Comparison of ENCODE assay signal across 18 cellular contexts in the genomic region with DNA sequence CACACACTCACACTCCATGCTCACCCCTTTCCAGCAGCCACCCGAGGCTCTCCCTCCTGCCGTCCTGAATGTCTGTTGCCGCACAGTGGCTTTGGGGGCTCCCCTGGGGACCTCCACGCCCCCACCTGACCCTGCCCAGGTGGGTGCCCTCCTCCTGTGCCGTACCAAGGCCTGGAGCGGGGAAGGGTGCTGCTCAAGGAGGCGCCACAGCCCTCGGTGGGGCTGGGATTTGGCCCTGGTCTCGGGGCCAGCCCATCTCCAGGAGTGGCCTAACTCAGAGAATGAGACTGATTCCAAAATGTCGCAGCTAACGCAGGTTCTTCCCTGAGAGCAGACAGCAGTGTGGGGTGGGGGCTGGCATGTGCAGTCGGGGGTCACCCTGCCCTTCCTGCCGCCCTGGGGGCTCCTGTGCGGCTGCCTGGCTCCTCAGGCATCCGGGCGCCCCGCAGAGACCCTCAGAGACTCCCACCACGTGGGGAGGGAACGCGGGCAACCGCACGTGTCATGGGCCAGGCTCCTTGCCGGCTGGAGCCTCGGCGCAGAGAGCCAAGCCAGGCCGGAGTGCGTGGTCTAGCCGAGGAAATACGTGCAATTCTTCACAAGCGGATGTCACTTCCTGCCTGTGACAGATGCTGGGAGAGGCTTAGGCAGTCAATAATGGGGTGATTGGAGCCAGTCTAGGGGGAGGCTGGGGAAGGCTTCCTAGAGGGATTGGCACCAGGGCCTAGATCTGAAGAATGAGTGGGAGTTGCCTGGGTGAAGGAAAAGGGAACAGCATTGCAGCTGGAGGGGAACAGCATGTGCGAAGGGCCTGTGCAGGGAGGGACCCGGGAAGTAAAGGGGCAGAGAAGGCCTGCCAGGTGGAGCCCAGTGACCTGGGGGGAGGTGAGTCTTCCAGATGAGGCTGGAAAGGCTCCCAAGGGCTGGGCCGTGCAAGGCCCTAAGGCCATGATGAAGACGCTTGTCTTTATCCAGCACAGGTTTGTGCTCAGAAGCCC. TPM values are rescaled to one million over a fixed set of nuclear protein-coding genes. Genes with fewer than 3 reads are reported as not detected.
DNase-seq lines count a peak whose midpoint lies in the region; ATAC-seq, FAIRE-seq and TF ChIP-seq lines count a peak whose summit lies in the region.
"Had no signal": no experiment of that assay in that cellular context is flagged by ENCODE, and none has a peak within 500 bp of the region (broad histone marks: within the 10 kb centered on the region; RNA-seq: fewer than 3 reads in every experiment).

No MANE protein-coding gene starts in this region.

- H3K36me3 Mint-ChIP-seq in activated CD4-positive, alpha-beta T cell treated with anti-CD3 and anti-CD28 coated beads, Interleukin-2, amount 10 ng/mL, durations not matched to agents 24 days and 14 days (ENCODE audit: low read depth) = peaks cover 4% of the 10 kb centered on the region
- H3K36me3 Mint-ChIP-seq in astrocyte (ENCODE audit: low read depth, unreplicated experiment) = no peaks in the 10 kb centered on the region

- no peaks in the 10 kb centered on the region for H4K20me1 ChIP-seq in astrocyte (ENCODE audit: insufficient read depth, low read length)

- H3K27me3 Mint-ChIP-seq in activated CD4-positive, alpha-beta T cell treated with anti-CD3 and anti-CD28 coated beads, Interleukin-2, amount 10 ng/mL, durations not matched to agents 24 days and 14 days = no peaks in the 10 kb centered on the region
- peaks cover 7% of the 10 kb centered on the region for H3K27me3 Mint-ChIP-seq in astrocyte (ENCODE audit: low read depth, unreplicated experiment)

- no peak for FAIRE-seq in astrocyte (lab: Jason Lieb, UNC)
- FAIRE-seq: islet of Langerhans had no signal

- peak; percentile 59 for ATAC-seq in left ventricle myocardium superior

- H3K4me1 Mint-ChIP-seq in activated CD4-positive, alpha-beta T cell treated with anti-CD3 and anti-CD28 coated beads, Interleukin-2, amount 10 ng/mL, durations not matched to agents 24 days and 14 days = peaks cover 50% of the 10 kb centered on the region
- H3K4me1 Mint-ChIP-seq in astrocyte (ENCODE audit: low read depth, unreplicated experiment) = peaks cover 8% of the 10 kb centered on the region

- intact Hi-C loops in activated CD4-positive, alpha-beta T cell treated with anti-CD3 and anti-CD28 coated beads, Interleukin-2, amount 10 ng/mL, durations not matched to agents 24 days and 14 days (cut with micrococcal nuclease) = no loop called here
- intact Hi-C loops in left ventricle myocardium superior (cut with micrococcal nuclease) = no loop called here

- peak overlapping the region; percentile 87 for H3K27ac Mint-ChIP-seq in activated CD4-positive, alpha-beta T cell treated with anti-CD3 and anti-CD28 coated beads, Interleukin-2, amount 10 ng/mL, durations not matched to agents 24 days and 14 days
- H3K27ac Mint-ChIP-seq in astrocyte (ENCODE audit: unreplicated experiment) = peak overlapping the region; percentile 62
- H3K27ac Mint-ChIP-seq: stimulated activated naive CD8-positive, alpha-beta T cell treated with anti-CD3 and anti-CD28 coated beads, Interleukin-15, Interleukin-2, amounts not matched to agents 100 ng/mL and 50 ng/mL, for 24 hours had no signal

- H3K9me3 ChIP-seq in astrocyte (ENCODE audit: insufficient read depth, low read depth, low read length) = peaks cover 2% of the 10 kb centered on the region

- peak overlapping the region; percentile 67 for H3K4me2 ChIP-seq in astrocyte (ENCODE audit: low read length)

- TF ChIP-seq CTCF in astrocyte (IDR thresholded peaks at IDR 0.05; ENCODE audit: insufficient read depth, low read depth, low read length) = no peak

- H3K9me3 Mint-ChIP-seq in activated CD4-positive, alpha-beta T cell treated with anti-CD3 and anti-CD28 coated beads, Interleukin-2, amount 10 ng/mL, durations not matched to agents 24 days and 14 days = peaks cover 7% of the 10 kb centered on the region
- peaks cover 5% of the 10 kb centered on the region for H3K9me3 Mint-ChIP-seq in astrocyte (ENCODE audit: unreplicated experiment)

- peaks cover 23% of the 10 kb centered on the region for H3K4me1 ChIP-seq in astrocyte (ENCODE audit: insufficient read depth, low read length)

- H3K27ac ChIP-seq in astrocyte (ENCODE audit: low read depth, low read length) (peak overlapping the region; percentile 84), temporal lobe (ENCODE audit: low read depth, low read length) (peak overlapping the region; percentile 50)
- H3K27ac ChIP-seq: epithelial cell of prostate, HL-60 had no signal

- peak; percentile 73 for DNase-seq in activated CD4-positive, alpha-beta T cell treated with anti-CD3 and anti-CD28 coated beads, Interleukin-2, amount 10 ng/mL, durations not matched to agents 24 days and 14 days
- DNase-seq in activated CD4-positive, alpha-beta T cell treated with anti-CD3 and anti-CD28 coated beads for 1 hour = no peak
- DNase-seq in astrocyte (ENCODE audit: low read depth) (peak; percentile 81), left ventricle myocardium superior (peak; percentile 60), SKM-1 (lab: John Stamatoyannopoulos, UW; ENCODE audit: unreplicated experiment) (no peak), pons (ENCODE audit: low spot score) (no peak), ureter (ENCODE audit: low spot score) (no peak)
- DNase-seq: ACHN; amygdala; NCI-H526 treated with DMSO at 0.1 percent for 48 hours; nucleus accumbens; stimulated activated CD4-positive, alpha-beta T cell treated with anti-CD3 and anti-CD28 coated beads, Interleukin-2, amount 100 ng/mL, for 48 hours had no signal

- no peak overlapping the region for H3K4me3 ChIP-seq in astrocyte (ENCODE audit: insufficient read depth, low read depth, low read length)

- H3K4me3 Mint-ChIP-seq in activated CD4-positive, alpha-beta T cell treated with anti-CD3 and anti-CD28 coated beads, Interleukin-2, amount 10 ng/mL, durations not matched to agents 24 days and 14 days = peak overlapping the region; percentile 34
- H3K4me3 Mint-ChIP-seq in astrocyte (ENCODE audit: unreplicated experiment) = peak overlapping the region; percentile 7
- H3K4me3 Mint-ChIP-seq: stimulated activated naive CD8-positive, alpha-beta T cell treated with anti-CD3 and anti-CD28 coated beads, Interleukin-15, Interleukin-2, amounts not matched to agents 100 ng/mL and 50 ng/mL, for 24 hours had no signal

- H3K36me3 ChIP-seq in astrocyte (ENCODE audit: insufficient read depth, low read length) = no peaks in the 10 kb centered on the region

- no peaks in the 10 kb centered on the region for H3K79me2 ChIP-seq in astrocyte (ENCODE audit: insufficient read depth, low read length)

- H2AFZ ChIP-seq in astrocyte (ENCODE audit: low read depth, low read length) = peak overlapping the region; percentile 65

- H3K9ac ChIP-seq in astrocyte (ENCODE audit: low read length) = peak overlapping the region; percentile 69

- H3K27me3 ChIP-seq in astrocyte (ENCODE audit: insufficient read depth, low read length) = no peaks in the 10 kb centered on the region

RNA-seq across cellular contexts. Expression of gene C9orf50, which starts 44.1 kb away (rescaled TPM):
- total RNA-seq in activated CD4-positive, alpha-beta T cell treated with anti-CD3 and anti-CD28 coated beads, Interleukin-2, amount 10 ng/mL, durations not matched to agents 24 days and 14 days = not detected in 2 replicates
- total RNA-seq in astrocyte (0.41 TPM in 1 of 2 replicates, not detected in the other), left ventricle myocardium superior (not detected), temporal lobe (not detected), ureter (not detected)
- total RNA-seq: activated CD8-positive, alpha-beta memory T cell treated with anti-CD3 and anti-CD28 coated beads for 36 hours had no signal

RNA-seq across cellular contexts. Expression of gene NTMT1, which starts 49.1 kb away (rescaled TPM):
- 72.0 and 72.4 TPM in 2 replicates for total RNA-seq in activated CD4-positive, alpha-beta T cell treated with anti-CD3 and anti-CD28 coated beads, Interleukin-2, amount 10 ng/mL, durations not matched to agents 24 days and 14 days
- 54.0 and 55.1 TPM in 2 replicates for total RNA-seq in astrocyte
- 66.5 TPM for total RNA-seq in left ventricle myocardium superior
- total RNA-seq in temporal lobe = 11.1 TPM
- total RNA-seq in ureter = 31.2 TPM

Comparison
In these comparisons a context has a peak if more than half of its experiments do, and no peak if none do; other contexts are left out.
1. DNase-seq: peak in activated CD4-positive, alpha-beta T cell treated with anti-CD3 and anti-CD28 coated beads, Interleukin-2, amount 10 ng/mL, durations not matched to agents 24 days and 14 days (single experiment), astrocyte (single experiment) and left ventricle myocardium superior (single experiment); none in activated CD4-positive, alpha-beta T cell treated with anti-CD3 and anti-CD28 coated beads for 1 hour (single experiment), SKM-1 (single experiment), pons (single experiment) and ureter (single experiment).